ENCODE assay signal across 10 cellular contexts in genomic region chr10:11171452-11171851, GRCh38.
DNase-seq lines count a peak whose midpoint lies in the region; ATAC-seq and TF ChIP-seq lines count a peak whose summit lies in the region.
"Had no signal": no experiment of that assay in that cellular context is flagged by ENCODE, and none has a peak within 500 bp of the region (broad histone marks: within the 10 kb centered on the region; RNA-seq: fewer than 3 reads in every experiment).

No MANE protein-coding gene starts in this region.

- intact Hi-C loops in posterior cingulate gyrus (cut with DNase I) (no loop called here), mammary epithelial cell (cut with micrococcal nuclease) (no loop called here)

- 45% methylated on average over 2 of the region's 2 CpGs for WGBS in mammary epithelial cell (ENCODE audit: low coverage, missing lambda C conversion rate)

- H3K4me3 Mint-ChIP-seq in natural killer cell treated with Interleukin-12 subunit alpha and Interleukin-12 subunit beta and Interleukin-15 and Interleukin-18, amount 100 ng/mL, for 72 hours, result no peak overlapping the region

- H3K27me3 ChIP-seq in GM06990 (replicated peaks; ENCODE audit: control insufficient read depth, insufficient read depth, low read length) (no peaks in the 10 kb centered on the region), Peyer's patch (no peaks in the 10 kb centered on the region), mammary epithelial cell (ENCODE audit: insufficient read depth, low read length) (no peaks in the 10 kb centered on the region)

- H3K4me3 ChIP-seq in GM06990 (replicated peaks; ENCODE audit: low read depth, low read length) (peak overlapping the region; percentile 82), Peyer's patch (peak overlapping the region in 3 of 4 donors; percentile 19 to 37 (median 24)), mammary epithelial cell (replicated peaks in 1 of 3; ENCODE audit: insufficient read depth in 1 of 3, low read depth in 2 of 3, low read length in 3 of 3) (no peak overlapping the region)

- no peak for TF ChIP-seq POLR2A in Peyer's patch (IDR thresholded peaks at IDR 0.05)

- peak overlapping the region; percentile 35 to 99 (median 68) for H3K27ac ChIP-seq in Peyer's patch
- H3K27ac ChIP-seq in mammary epithelial cell (ENCODE audit: insufficient read depth, low read depth, low read length), result no peak overlapping the region

- no peak overlapping the region for H3K9ac ChIP-seq in mammary epithelial cell (ENCODE audit: insufficient read depth, low read length)

- H3K9me3 ChIP-seq in Peyer's patch (no peaks in the 10 kb centered on the region), mammary epithelial cell (replicated peaks; ENCODE audit: insufficient read depth, low read length) (peaks cover 25% of the 10 kb centered on the region)

- TF ChIP-seq CTCF in GM06990 (IDR thresholded peaks at IDR 0.05; ENCODE audit: insufficient read depth, low read length, poor library complexity, severe bottlenecking) (no peak), Peyer's patch (IDR thresholded peaks at IDR 0.05) (no peak), mammary epithelial cell (conservative IDR thresholded peaks at IDR 0.05 in 1 of 2, IDR thresholded peaks at IDR 0.05 in 1 of 2; ENCODE audit: extremely low read depth in 1 of 2, insufficient read depth in 1 of 2, low read depth in 1 of 2, low read length in 2 of 2) (no peak)

- no peaks in the 10 kb centered on the region for H4K20me1 ChIP-seq in mammary epithelial cell (ENCODE audit: insufficient read depth, low read length)

- H3K36me3 ChIP-seq in GM06990 (ENCODE audit: control insufficient read depth, insufficient read depth, low read length), result no peaks in the 10 kb centered on the region
- no peaks in the 10 kb centered on the region for H3K36me3 ChIP-seq in Peyer's patch
- no peaks in the 10 kb centered on the region for H3K36me3 ChIP-seq in mammary epithelial cell (ENCODE audit: insufficient read depth, low read length)

- H3K36me3 Mint-ChIP-seq in natural killer cell treated with Interleukin-12 subunit alpha and Interleukin-12 subunit beta and Interleukin-15 and Interleukin-18, amount 100 ng/mL, for 72 hours, result peaks cover 43% of the 10 kb centered on the region

- H3K4me1 Mint-ChIP-seq in natural killer cell treated with Interleukin-12 subunit alpha and Interleukin-12 subunit beta and Interleukin-15 and Interleukin-18, amount 100 ng/mL, for 72 hours (ENCODE audit: low read depth in 2 of 2), result peaks cover 47 to 48% of the 10 kb centered on the region in 2 donors

- no peak overlapping the region for H3K27ac Mint-ChIP-seq in natural killer cell treated with Interleukin-12 subunit alpha and Interleukin-12 subunit beta and Interleukin-15 and Interleukin-18, amount 100 ng/mL, for 72 hours

- H3K79me2 ChIP-seq in mammary epithelial cell (ENCODE audit: insufficient read depth, low read length), result no peaks in the 10 kb centered on the region

- in situ Hi-C loops in mammary epithelial cell (cut with MboI; ENCODE audit: low sequenced_read_pairs in 2 of 2), result no loop called here

- H3K4me1 ChIP-seq in Peyer's patch (peaks cover 0 to 10% (median 4%) of the 10 kb centered on the region in 4 donors), mammary epithelial cell (ENCODE audit: insufficient read depth, low read length) (no peaks in the 10 kb centered on the region)

- no peaks in the 10 kb centered on the region for H3K27me3 Mint-ChIP-seq in natural killer cell treated with Interleukin-12 subunit alpha and Interleukin-12 subunit beta and Interleukin-15 and Interleukin-18, amount 100 ng/mL, for 72 hours

- dilution Hi-C loops in mammary epithelial cell (cut with HindIII; ENCODE audit: low sequenced_read_pairs), result no loop called here

- ATAC-seq in GM21447 (IDR thresholded peaks at IDR 0.05; ENCODE audit: unreplicated experiment), result peak; percentile 0
- ATAC-seq in natural killer cell treated with Interleukin-12 subunit alpha and Interleukin-12 subunit beta and Interleukin-15 and Interleukin-18, amount 100 ng/mL, for 72 hours, result peak; percentile 1 to 5

- H3K4me2 ChIP-seq in mammary epithelial cell (ENCODE audit: insufficient read depth, low read depth, low read length), result no peak overlapping the region

- H2AFZ ChIP-seq in mammary epithelial cell (ENCODE audit: low read depth, low read length), result no peak overlapping the region

- DNase-seq in GM06990 (ENCODE audit: extremely low read depth, insufficient read length) (no peak), Peyer's patch (peak in 1 of 3 donors; percentile 11), posterior cingulate gyrus (no peak), SKM-1 treated with dmso at 0.1 percent for 144 hours (lab: John Stamatoyannopoulos, UW; ENCODE audit: unreplicated experiment) (no peak), mammary epithelial cell (no peak)
- no peak for DNase-seq in natural killer cell treated with Interleukin-12 subunit alpha and Interleukin-12 subunit beta and Interleukin-15 and Interleukin-18, amount 100 ng/mL, for 72 hours (ENCODE audit: low spot score)
- no peak for DNase-seq in activated naive CD4-positive, alpha-beta T cell treated with anti-CD3 and anti-CD28 coated beads, Interleukin-2, amount 50 U/mL, for 16 hours
- DNase-seq: activated T-cell treated with anti-CD3 and anti-CD28 coated beads for 4 hours, KG1 had no signal

- CTCF ChIA-PET in mammary epithelial cell (lab: Charles Lee; ENCODE audit: low non-redundant PET), result no interaction called here

- H3K9me3 Mint-ChIP-seq in natural killer cell treated with Interleukin-12 subunit alpha and Interleukin-12 subunit beta and Interleukin-15 and Interleukin-18, amount 100 ng/mL, for 72 hours, result no peaks in the 10 kb centered on the region

- no TSS peak for BruUV-seq in mammary epithelial cell (replicated peaks; lab: Mats Ljungman, UMichigan)

Comparison
In these comparisons a context has a peak if more than half of its experiments do, and no peak if none do; other contexts are left out.
1. H3K4me3 ChIP-seq: peak in GM06990 (single experiment) and Peyer's patch (3 of 4); none in mammary epithelial cell (0 of 3).